In the genomic region with DNA sequence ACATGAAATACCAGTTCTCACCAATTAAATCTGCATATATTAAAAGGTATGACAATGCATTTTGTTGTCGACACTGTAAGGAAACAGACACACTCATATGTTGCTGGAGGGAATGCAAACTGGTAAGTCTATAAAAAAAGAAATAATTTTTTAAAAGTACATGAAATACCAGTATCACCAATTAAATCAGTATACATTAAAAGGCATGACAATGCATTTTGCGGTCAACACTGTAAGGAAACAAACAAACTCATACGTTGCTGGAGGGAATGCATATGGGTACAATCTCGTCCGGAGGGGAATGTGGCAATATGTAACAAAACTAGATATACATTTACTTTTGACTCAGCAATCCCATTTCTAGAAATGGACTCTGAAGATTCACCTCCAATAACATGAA, we compare ENCODE assay signal across 7 cellular contexts.
"Had no signal": no experiment of that assay in that cellular context is flagged by ENCODE, and none has a peak within 500 bp of the region (broad histone marks: within the 10 kb centered on the region; RNA-seq: fewer than 3 reads in every experiment).

No MANE protein-coding gene starts in this region.

- ATAC-seq: GM12878 had no signal

- FAIRE-seq: GM12878, GM12891, GM12892, GM18507, GM19239 had no signal

- DNase-seq: GDM1, GF-D8 had no signal

- H3K4me3 ChIP-seq: GM12878 had no signal
